Comparison of ENCODE assay signal across 9 cellular contexts in genomic region chr14:103520269-103520656, GRCh38. TPM values are rescaled to one million over a fixed set of nuclear protein-coding genes. Genes with fewer than 3 reads are reported as not detected.
DNase-seq lines count a peak whose midpoint lies in the region; ATAC-seq and TF ChIP-seq lines count a peak whose summit lies in the region.
"Had no signal": no experiment of that assay in that cellular context is flagged by ENCODE, and none has a peak within 500 bp of the region (broad histone marks: within the 10 kb centered on the region; RNA-seq: fewer than 3 reads in every experiment).

No MANE protein-coding gene starts in this region.

- no peaks in the 10 kb centered on the region for H3K27me3 ChIP-seq in adrenal gland
- H3K27me3 ChIP-seq in layer of hippocampus (ENCODE audit: control insufficient read depth, insufficient read depth, low read length), result no peaks in the 10 kb centered on the region

- H3K4me1 ChIP-seq in adrenal gland (replicated peaks in 1 of 2), result peaks cover 24 to 47% of the 10 kb centered on the region in 2 donors

- WGBS in adrenal gland, 4 donors, result 60 to 90% (median 67%) methylated on average over 1 to 10 of the region's 10 CpGs

- no peaks in the 10 kb centered on the region for H3K36me3 Mint-ChIP-seq in T-helper 1 cell treated with Interleukin-12 subunit alpha and Interleukin-12 subunit beta and Interleukin-4 antibody, amounts not matched to agents 30 μg/mL and 1 μg/mL, for 36 hours (ENCODE audit: low read depth)

- no peaks in the 10 kb centered on the region for H3K9me3 Mint-ChIP-seq in T-helper 1 cell treated with Interleukin-12 subunit alpha and Interleukin-12 subunit beta and Interleukin-4 antibody, amounts not matched to agents 30 μg/mL and 1 μg/mL, for 36 hours

- H3K9me3 ChIP-seq in adrenal gland (replicated peaks in 1 of 3), result no peaks in the 10 kb centered on the region

- H3K27ac ChIP-seq in adrenal gland (peak overlapping the region in 4 of 5 donors; percentile 81 to 89 (median 82)), layer of hippocampus (ENCODE audit: low read depth, low read length) (peak overlapping the region; percentile 95), temporal lobe (ENCODE audit: low read depth, low read length) (peak overlapping the region; percentile 87)
- H3K27ac ChIP-seq: cardiac muscle cell had no signal

- no peak for TF ChIP-seq CTCF in adrenal gland (IDR thresholded peaks at IDR 0.05)

- TF ChIP-seq POLR2A in adrenal gland (IDR thresholded peaks at IDR 0.05), result no peak

- H3K27me3 Mint-ChIP-seq in T-helper 1 cell treated with Interleukin-12 subunit alpha and Interleukin-12 subunit beta and Interleukin-4 antibody, amounts not matched to agents 30 μg/mL and 1 μg/mL, for 36 hours (ENCODE audit: low read depth), result peaks cover 21% of the 10 kb centered on the region

- peak overlapping the region; percentile 54 for H3K4me3 Mint-ChIP-seq in T-helper 1 cell treated with Interleukin-12 subunit alpha and Interleukin-12 subunit beta and Interleukin-4 antibody, amounts not matched to agents 30 μg/mL and 1 μg/mL, for 36 hours

- ATAC-seq in HG02759 (IDR thresholded peaks at IDR 0.05; ENCODE audit: unreplicated experiment), result no peak
- no peak for ATAC-seq in GM18867 (IDR thresholded peaks at IDR 0.05; ENCODE audit: unreplicated experiment)

- no peaks in the 10 kb centered on the region for H3K36me3 ChIP-seq in adrenal gland (replicated peaks in 1 of 2)
- H3K36me3 ChIP-seq: cardiac muscle cell had no signal

- H3K27ac Mint-ChIP-seq in T-helper 1 cell treated with Interleukin-12 subunit alpha and Interleukin-12 subunit beta and Interleukin-4 antibody, amounts not matched to agents 30 μg/mL and 1 μg/mL, for 36 hours, result no peak overlapping the region

- intact Hi-C loops in adrenal gland (cut with DNase I), result no loop called here

- H3K4me1 Mint-ChIP-seq in T-helper 1 cell treated with Interleukin-12 subunit alpha and Interleukin-12 subunit beta and Interleukin-4 antibody, amounts not matched to agents 30 μg/mL and 1 μg/mL, for 36 hours (ENCODE audit: low read depth), result peaks cover 5% of the 10 kb centered on the region

- DNase-seq in T-helper 1 cell (no peak), adrenal gland (peak in 1 of 7 donors; percentile 7), NOMO-1 treated with DMSO at 0.1 percent for 48 hours (lab: John Stamatoyannopoulos, UW; ENCODE audit: unreplicated experiment) (no peak)

- peak overlapping the region in 1 of 4 donors; percentile 61 for H3K4me3 ChIP-seq in adrenal gland

RNA-seq across cellular contexts. Expression of gene CKB, which starts 2.4 kb away (rescaled TPM):
- 100 to 1,000 TPM in 7 of 8 donors, 10 to 100 TPM in 1; 95.6 to 410 (median 198) TPM for total RNA-seq in adrenal gland
- 100 to 1,000 TPM in 2 of 3 donors, 10 to 100 TPM in 1; 11.0 to 383 (median 303) TPM for polyA plus RNA-seq in adrenal gland
- total RNA-seq in temporal lobe, result 249 TPM

RNA-seq across cellular contexts. Expression of gene TRMT61A, which starts 8.7 kb away (rescaled TPM):
- total RNA-seq in adrenal gland, result 10 to 100 TPM in 7 of 8 donors, 1 to 10 TPM in 1; 9.7 to 18.1 (median 13.5) TPM
- 10 to 100 TPM in 2 of 3 donors, 1 to 10 TPM in 1; 2.5 to 26.0 (median 17.1) TPM for polyA plus RNA-seq in adrenal gland
- total RNA-seq in temporal lobe, result 4.7 TPM

RNA-seq across cellular contexts. Expression of gene BAG5, which starts 42.2 kb away (rescaled TPM):
- 10 to 100 TPM; 17.8 to 33.5 (median 25.7) TPM for total RNA-seq in adrenal gland
- polyA plus RNA-seq in adrenal gland, result 10 to 100 TPM in 1 of 3 donors, 1 to 10 TPM in 2; 5.2 to 28.4 (median 5.6) TPM
- total RNA-seq in temporal lobe, result 32.2 TPM

RNA-seq across cellular contexts. Expression of gene COA8, which starts 42.5 kb away (rescaled TPM):
- 10 to 100 TPM in 7 of 8 donors, 1 to 10 TPM in 1; 4.9 to 39.2 (median 29.7) TPM for total RNA-seq in adrenal gland
- 10 to 100 TPM; 29.7 to 59.6 (median 58.8) TPM for polyA plus RNA-seq in adrenal gland
- total RNA-seq in temporal lobe, result 26.8 TPM
